In the genomic region with DNA sequence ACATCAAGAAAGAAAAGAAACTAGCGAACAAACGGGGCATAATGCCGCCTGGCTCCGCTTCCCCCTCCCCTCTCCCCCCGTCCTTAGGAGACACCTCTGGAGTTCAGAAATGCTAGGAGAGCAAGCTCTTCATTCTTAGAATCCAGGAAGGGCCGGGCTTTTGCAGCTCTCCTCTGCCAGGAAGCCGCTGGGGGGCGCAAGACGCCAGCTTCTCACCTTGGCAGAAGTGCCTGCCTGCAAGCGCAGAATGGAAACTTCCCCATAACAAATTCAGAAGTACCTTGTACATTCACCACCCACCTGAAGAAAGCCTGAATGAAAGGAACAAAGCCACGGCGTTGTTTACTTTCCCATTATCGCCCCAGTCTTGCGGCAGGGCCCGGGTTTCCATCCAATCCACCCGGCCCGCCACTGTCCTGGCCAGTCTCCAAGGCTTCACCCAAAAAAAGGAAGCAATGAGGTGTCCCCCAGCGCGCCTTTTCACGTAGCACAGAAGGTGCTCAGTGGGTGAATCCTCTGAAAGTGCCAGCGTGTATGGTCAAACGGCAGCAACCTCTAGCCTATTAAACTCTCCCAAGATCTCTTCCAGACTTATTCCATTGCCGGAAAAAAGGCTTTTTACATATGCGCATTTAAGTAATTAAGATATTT, we compare ENCODE assay signal across 8 cellular contexts. TPM values are rescaled to one million over a fixed set of nuclear protein-coding genes. Genes with fewer than 3 reads are reported as not detected.
DNase-seq lines count a peak whose midpoint lies in the region; ATAC-seq and TF ChIP-seq lines count a peak whose summit lies in the region.

No MANE protein-coding gene starts in this region.

- intact Hi-C loops in activated T-helper 1 cell treated with anti-CD3 and anti-CD28 coated beads, Interleukin-12 subunit alpha, Interleukin-12 subunit beta, Interleukin-2, Interleukin-4 antibody, amounts not matched to agents 30 ng/mL and 10 ng/mL and 1 ng/mL, durations not matched to agents 14 hours and 24 hours and 36 hours (cut with micrococcal nuclease) = loop anchor here (1.0 kb wide), 7 partner anchors 136 to 499 kb away; no protein-coding TSS in a partner anchor

- peaks cover 26% of the 10 kb centered on the region for H3K36me3 Mint-ChIP-seq in activated T-helper 1 cell treated with anti-CD3 and anti-CD28 coated beads, Interleukin-12 subunit alpha, Interleukin-12 subunit beta, Interleukin-2, Interleukin-4 antibody, amounts not matched to agents 30 ng/mL and 10 ng/mL and 1 ng/mL, durations not matched to agents 14 hours and 24 hours and 36 hours (ENCODE audit: low read depth)
- no peaks in the 10 kb centered on the region for H3K36me3 Mint-ChIP-seq in naive B cell

- no peak overlapping the region; the same call in 1 of the 2 replicates for H3K4me3 ChIP-seq in GM12864 (ENCODE audit: low read depth, low read length)
- H3K4me3 ChIP-seq in fibroblast of mammary gland (ENCODE audit: control insufficient read depth, low read depth, low read length) = no peak overlapping the region

- peak overlapping the region; percentile 81 for H3K27ac Mint-ChIP-seq in activated T-helper 1 cell treated with anti-CD3 and anti-CD28 coated beads, Interleukin-12 subunit alpha, Interleukin-12 subunit beta, Interleukin-2, Interleukin-4 antibody, amounts not matched to agents 30 ng/mL and 10 ng/mL and 1 ng/mL, durations not matched to agents 14 hours and 24 hours and 36 hours
- peak overlapping the region in 5 of 6 donors; percentile 38 to 90 (median 46) for H3K27ac Mint-ChIP-seq in naive B cell

- peak; percentile 49 to 59 for ATAC-seq in naive B cell (ENCODE audit: low read depth in 2 of 2)
- ATAC-seq in GM19467 (IDR thresholded peaks at IDR 0.05; ENCODE audit: unreplicated experiment) = no peak

- H3K9me3 Mint-ChIP-seq in activated T-helper 1 cell treated with anti-CD3 and anti-CD28 coated beads, Interleukin-12 subunit alpha, Interleukin-12 subunit beta, Interleukin-2, Interleukin-4 antibody, amounts not matched to agents 30 ng/mL and 10 ng/mL and 1 ng/mL, durations not matched to agents 14 hours and 24 hours and 36 hours = no peaks in the 10 kb centered on the region
- no peaks in the 10 kb centered on the region for H3K9me3 Mint-ChIP-seq in naive B cell

- peaks cover 10% of the 10 kb centered on the region for H3K27me3 Mint-ChIP-seq in activated T-helper 1 cell treated with anti-CD3 and anti-CD28 coated beads, Interleukin-12 subunit alpha, Interleukin-12 subunit beta, Interleukin-2, Interleukin-4 antibody, amounts not matched to agents 30 ng/mL and 10 ng/mL and 1 ng/mL, durations not matched to agents 14 hours and 24 hours and 36 hours (ENCODE audit: insufficient read depth)
- peaks cover 0 to 22% (median 0%) of the 10 kb centered on the region in 3 donors for H3K27me3 Mint-ChIP-seq in naive B cell

- DNase-seq in GM12864 (ENCODE audit: low read depth) = peak; percentile 57
- DNase-seq in LHCN-M2 (ENCODE audit: low read depth) = peak; percentile 49
- DNase-seq in RKO (ENCODE audit: low spot score) = peak; percentile 85
- DNase-seq in activated T-helper 1 cell treated with anti-CD3 and anti-CD28 coated beads, Interleukin-12 subunit alpha, Interleukin-12 subunit beta, Interleukin-2, Interleukin-4 antibody, amounts not matched to agents 30 ng/mL and 10 ng/mL and 1 ng/mL, durations not matched to agents 14 hours and 24 hours and 36 hours (ENCODE audit: low spot score) = peak; percentile 85
- peak; percentile 73 for DNase-seq in fibroblast of mammary gland (ENCODE audit: low read depth)
- DNase-seq in naive B cell = peak; percentile 85
- peak; percentile 79 for DNase-seq in stimulated activated CD8-positive, alpha-beta memory T cell treated with anti-CD3 and anti-CD28 coated beads, Interleukin-7, amount 100 ng/mL, for 24 hours (ENCODE audit: low read depth)

- peak overlapping the region; percentile 92 for H3K4me3 Mint-ChIP-seq in activated T-helper 1 cell treated with anti-CD3 and anti-CD28 coated beads, Interleukin-12 subunit alpha, Interleukin-12 subunit beta, Interleukin-2, Interleukin-4 antibody, amounts not matched to agents 30 ng/mL and 10 ng/mL and 1 ng/mL, durations not matched to agents 14 hours and 24 hours and 36 hours
- peak overlapping the region; percentile 84 to 93 (median 90) for H3K4me3 Mint-ChIP-seq in naive B cell

- TF ChIP-seq CTCF in GM12864 (IDR thresholded peaks at IDR 0.05; ENCODE audit: low read depth, low read length, missing control alignments) (peak; percentile 88), fibroblast of mammary gland (conservative IDR thresholded peaks at IDR 0.05; ENCODE audit: control insufficient read depth, insufficient read depth, low read depth, low read length) (peak; percentile 80)

- peaks cover 32% of the 10 kb centered on the region for H3K4me1 Mint-ChIP-seq in activated T-helper 1 cell treated with anti-CD3 and anti-CD28 coated beads, Interleukin-12 subunit alpha, Interleukin-12 subunit beta, Interleukin-2, Interleukin-4 antibody, amounts not matched to agents 30 ng/mL and 10 ng/mL and 1 ng/mL, durations not matched to agents 14 hours and 24 hours and 36 hours (ENCODE audit: low read depth)
- H3K4me1 Mint-ChIP-seq in naive B cell = peaks cover 17 to 28% (median 22%) of the 10 kb centered on the region in 3 donors

RNA-seq across cellular contexts. Expression of a gene that starts 1.7 kb away (rescaled TPM):
- total RNA-seq in LHCN-M2 (2014; rRNA removed) = 0.92 TPM in 1 of 2 replicates, not detected in the other
- 0.69 TPM for polyA plus RNA-seq in LHCN-M2 (2012)
- 36.6 and 37.2 TPM in 2 replicates for total RNA-seq in activated T-helper 1 cell treated with anti-CD3 and anti-CD28 coated beads, Interleukin-12 subunit alpha, Interleukin-12 subunit beta, Interleukin-2, Interleukin-4 antibody, amounts not matched to agents 30 ng/mL and 10 ng/mL and 1 ng/mL, durations not matched to agents 14 hours and 24 hours and 36 hours
- 1 to 10 TPM in 2 of 6 donors, under 1 TPM in 3, not detected in 1; 0.32 to 3.1 (median 0.96) TPM for polyA plus RNA-seq in naive B cell (ENCODE audit: low read depth in 6 of 6)

Comparison
In these comparisons a context has a peak if more than half of its experiments do, and no peak if none do; other contexts are left out.
1. RNA of a gene that starts 1.7 kb away (total RNA-seq): 36.6 to 37.2 TPM in activated T-helper 1 cell treated with anti-CD3 and anti-CD28 coated beads, Interleukin-12 subunit alpha, Interleukin-12 subunit beta, Interleukin-2, Interleukin-4 antibody, amounts not matched to agents 30 ng/mL and 10 ng/mL and 1 ng/mL, durations not matched to agents 14 hours and 24 hours and 36 hours; 0.92 TPM in LHCN-M2; every median in the first group is over 10 times any median in the second.
2. Peak in every context shown above with its lines, with median percentiles within 50 percentile points of each other: DNase-seq.